ENCODE assay signal across 8 cellular contexts in genomic region chr13:46160474-46161066, GRCh38. TPM values are rescaled to one million over a fixed set of nuclear protein-coding genes. Genes with fewer than 3 reads are reported as not detected.
DNase-seq lines count a peak whose midpoint lies in the region; ATAC-seq and TF ChIP-seq lines count a peak whose summit lies in the region.

No MANE protein-coding gene starts in this region.

- H3K4me1 ChIP-seq in left ventricle myocardium inferior: no peaks in the 10 kb centered on the region

- no peaks in the 10 kb centered on the region for H3K36me3 ChIP-seq in left ventricle myocardium inferior

- peak; percentile 54 for ATAC-seq in HG02759 (IDR thresholded peaks at IDR 0.05; ENCODE audit: unreplicated experiment)
- peak; percentile 44 for ATAC-seq in activated naive CD8-positive, alpha-beta T cell treated with anti-CD3 and anti-CD28 coated beads, Interleukin-2, amount 50 U/mL, for 24 hours
- peak; percentile 61 for ATAC-seq in sciatic nerve

- H3K4me1 Mint-ChIP-seq in activated naive CD8-positive, alpha-beta T cell treated with anti-CD3 and anti-CD28 coated beads, Interleukin-2, amount 50 U/mL, for 24 hours: peaks cover 69% of the 10 kb centered on the region

- peaks cover 33% of the 10 kb centered on the region for H3K27me3 ChIP-seq in left ventricle myocardium inferior (ENCODE audit: low read depth)

- H3K4me3 Mint-ChIP-seq in activated naive CD8-positive, alpha-beta T cell treated with anti-CD3 and anti-CD28 coated beads, Interleukin-2, amount 50 U/mL, for 24 hours: peak overlapping the region; percentile 54

- peaks cover 74% of the 10 kb centered on the region for H3K36me3 Mint-ChIP-seq in activated naive CD8-positive, alpha-beta T cell treated with anti-CD3 and anti-CD28 coated beads, Interleukin-2, amount 50 U/mL, for 24 hours (ENCODE audit: low read depth)

- no peak overlapping the region for H3K4me3 ChIP-seq in left ventricle myocardium inferior

- H3K9me3 ChIP-seq in left ventricle myocardium inferior (replicated peaks): no peaks in the 10 kb centered on the region

- intact Hi-C loops in left ventricle myocardium inferior (cut with micrococcal nuclease) (no loop called here), sciatic nerve (cut with DNase I) (no loop called here), posterior cingulate gyrus (cut with DNase I) (no loop called here)

- H3K27me3 Mint-ChIP-seq in activated naive CD8-positive, alpha-beta T cell treated with anti-CD3 and anti-CD28 coated beads, Interleukin-2, amount 50 U/mL, for 24 hours: no peaks in the 10 kb centered on the region

- H3K9me3 Mint-ChIP-seq in activated naive CD8-positive, alpha-beta T cell treated with anti-CD3 and anti-CD28 coated beads, Interleukin-2, amount 50 U/mL, for 24 hours: no peaks in the 10 kb centered on the region

- TF ChIP-seq CTCF in left ventricle myocardium inferior (IDR thresholded peaks at IDR 0.05; ENCODE audit: borderline replicate concordance): peak; percentile 84

- peak; percentile 47 for DNase-seq in activated CD8-positive, alpha-beta memory T cell treated with anti-CD3 and anti-CD28 coated beads, Interleukin-2, amount 50 U/mL, for 48 hours
- no peak for DNase-seq in activated CD8-positive, alpha-beta memory T cell treated with anti-CD3 and anti-CD28 coated beads, Interleukin-2, amount 50 U/mL, for 4 hours
- peak; percentile 29 for DNase-seq in NCI-H446 treated with DMSO at 0.1 percent for 48 hours (lab: John Stamatoyannopoulos, UW)
- DNase-seq in activated naive CD8-positive, alpha-beta T cell treated with anti-CD3 and anti-CD28 coated beads, Interleukin-2, amount 50 U/mL, for 24 hours: no peak
- no peak for DNase-seq in left ventricle myocardium inferior
- DNase-seq in sciatic nerve (ENCODE audit: low spot score): no peak
- no peak for DNase-seq in posterior cingulate gyrus

- no peak overlapping the region for H3K27ac ChIP-seq in left ventricle myocardium inferior (replicated peaks)

- peak overlapping the region; percentile 97 for H3K27ac Mint-ChIP-seq in activated naive CD8-positive, alpha-beta T cell treated with anti-CD3 and anti-CD28 coated beads, Interleukin-2, amount 50 U/mL, for 24 hours

RNA-seq across cellular contexts. Expression of gene LCP1, which starts 21.4 kb away (rescaled TPM):
- total RNA-seq in left ventricle myocardium inferior: 14.1 TPM
- 52.7 TPM for total RNA-seq in sciatic nerve

RNA-seq across cellular contexts. Expression of gene LRRC63, which starts 51.2 kb away (rescaled TPM):
- total RNA-seq in left ventricle myocardium inferior (not detected), sciatic nerve (0.49 TPM)

RNA-seq across cellular contexts. Expression of gene CPB2, which starts 55.7 kb away (rescaled TPM):
- total RNA-seq in left ventricle myocardium inferior (not detected), sciatic nerve (not detected)

Comparison
In these comparisons a context has a peak if more than half of its experiments do, and no peak if none do; other contexts are left out.
1. DNase-seq: peak in activated CD8-positive, alpha-beta memory T cell treated with anti-CD3 and anti-CD28 coated beads, Interleukin-2, amount 50 U/mL, for 48 hours (single experiment) and NCI-H446 treated with DMSO at 0.1 percent for 48 hours (single experiment); none in activated CD8-positive, alpha-beta memory T cell treated with anti-CD3 and anti-CD28 coated beads, Interleukin-2, amount 50 U/mL, for 4 hours (single experiment), activated naive CD8-positive, alpha-beta T cell treated with anti-CD3 and anti-CD28 coated beads, Interleukin-2, amount 50 U/mL, for 24 hours (single experiment), left ventricle myocardium inferior (single experiment), sciatic nerve (single experiment) and posterior cingulate gyrus (0 of 10).
2. Peak in every context shown above with its lines, with median percentiles within 50 percentile points of each other: ATAC-seq.